ENCODE assay signal across 9 cellular contexts in genomic region chr1:231161711-231162299, GRCh38. TPM values are rescaled to one million over a fixed set of nuclear protein-coding genes. Genes with fewer than 3 reads are reported as not detected.
DNase-seq lines count a peak whose midpoint lies in the region; ATAC-seq and TF ChIP-seq lines count a peak whose summit lies in the region.
"Had no signal": no experiment of that assay in that cellular context is flagged by ENCODE, and none has a peak within 500 bp of the region (broad histone marks: within the 10 kb centered on the region; RNA-seq: fewer than 3 reads in every experiment).

TRIM67 (plus strand) TSS chr1:231162058; CDS start chr1:231162970, 912 bp downstream.

- no peak within 1 kb of the TSS for H3K27ac Mint-ChIP-seq in activated naive CD4-positive, alpha-beta T cell treated with anti-CD3 and anti-CD28 coated beads, Interleukin-2, amount 50 U/mL, for 24 hours
- H3K27ac Mint-ChIP-seq: T-helper 1 cell treated with Interleukin-12 subunit alpha and Interleukin-12 subunit beta and Interleukin-4 antibody, amounts not matched to agents 30 μg/mL and 1 μg/mL, for 36 hours had no signal

- intact Hi-C loops in left ventricle myocardium inferior (cut with micrococcal nuclease) (no loop called here), gastrocnemius medialis (cut with DNase I; ENCODE audit: low total_unique reads) (no loop called here)

- peaks cover 11% of the 10 kb centered on the region for H3K27me3 ChIP-seq in SJSA1 (replicated peaks)
- H3K27me3 ChIP-seq in left ventricle myocardium inferior (ENCODE audit: low read depth): peaks cover 98% of the 10 kb centered on the region
- H3K27me3 ChIP-seq in gastrocnemius medialis: peaks cover 48 to 64% (median 52%) of the 10 kb centered on the region in 3 donors

- no peaks in the 10 kb centered on the region for H3K36me3 Mint-ChIP-seq in activated naive CD4-positive, alpha-beta T cell treated with anti-CD3 and anti-CD28 coated beads, Interleukin-2, amount 50 U/mL, for 24 hours

- peaks cover 43% of the 10 kb centered on the region for H3K27me3 Mint-ChIP-seq in activated naive CD4-positive, alpha-beta T cell treated with anti-CD3 and anti-CD28 coated beads, Interleukin-2, amount 50 U/mL, for 24 hours

- H3K9me3 ChIP-seq in SJSA1 (replicated peaks) (no peaks in the 10 kb centered on the region), left ventricle myocardium inferior (replicated peaks) (no peaks in the 10 kb centered on the region), gastrocnemius medialis (no peaks in the 10 kb centered on the region)

- H3K4me1 ChIP-seq in SJSA1 (replicated peaks): peaks cover 28% of the 10 kb centered on the region
- peaks cover 32% of the 10 kb centered on the region for H3K4me1 ChIP-seq in left ventricle myocardium inferior
- peaks cover 9 to 17% of the 10 kb centered on the region in 2 donors for H3K4me1 ChIP-seq in gastrocnemius medialis

- in situ Hi-C loops in gastrocnemius medialis (cut with MboI; ENCODE audit: low sequenced_read_pairs in 4 of 4): no loop called here

- peak; percentile 33 to 42 for ATAC-seq in gastrocnemius medialis
- ATAC-seq in HG02973 (IDR thresholded peaks at IDR 0.05; ENCODE audit: unreplicated experiment): no peak

- no peak for DNase-seq in activated naive CD4-positive, alpha-beta T cell treated with Interleukin-2 at 50 U/mL for 16 hours
- DNase-seq in SJSA1 (ENCODE audit: low read depth in 1 of 2, low spot score in 2 of 2) (peak in 1 of 2 experiments; percentile 74), left ventricle myocardium inferior (no peak), gastrocnemius medialis (no peak), NK-92 (lab: John Stamatoyannopoulos, UW; ENCODE audit: unreplicated experiment) (no peak), hippocampal formation (lab: John Stamatoyannopoulos, UW) (no peak)

- no peak for TF ChIP-seq POLR2A in gastrocnemius medialis (IDR thresholded peaks at IDR 0.05)

- H3K27ac ChIP-seq in SJSA1: no peak within 1 kb of the TSS
- H3K27ac ChIP-seq in left ventricle myocardium inferior (replicated peaks): no peak within 1 kb of the TSS
- H3K27ac ChIP-seq in gastrocnemius medialis: no peak within 1 kb of the TSS

- H3K4me1 Mint-ChIP-seq in activated naive CD4-positive, alpha-beta T cell treated with anti-CD3 and anti-CD28 coated beads, Interleukin-2, amount 50 U/mL, for 24 hours: peaks cover 3% of the 10 kb centered on the region

- H3K36me3 ChIP-seq in SJSA1 (no peaks in the 10 kb centered on the region), left ventricle myocardium inferior (no peaks in the 10 kb centered on the region), gastrocnemius medialis (no peaks in the 10 kb centered on the region)

- H3K9me3 Mint-ChIP-seq in activated naive CD4-positive, alpha-beta T cell treated with anti-CD3 and anti-CD28 coated beads, Interleukin-2, amount 50 U/mL, for 24 hours: no peaks in the 10 kb centered on the region
- H3K9me3 Mint-ChIP-seq: T-helper 1 cell treated with Interleukin-12 subunit alpha and Interleukin-12 subunit beta and Interleukin-4 antibody, amounts not matched to agents 30 μg/mL and 1 μg/mL, for 36 hours had no signal

- H3K4me3 ChIP-seq in SJSA1: peak within 1 kb of the TSS; percentile 39
- H3K4me3 ChIP-seq in left ventricle myocardium inferior: peak within 1 kb of the TSS; percentile 70
- peak within 1 kb of the TSS; percentile 28 to 53 (median 38) for H3K4me3 ChIP-seq in gastrocnemius medialis

- peak within 1 kb of the TSS; percentile 4 for H3K4me3 Mint-ChIP-seq in activated naive CD4-positive, alpha-beta T cell treated with anti-CD3 and anti-CD28 coated beads, Interleukin-2, amount 50 U/mL, for 24 hours
- H3K4me3 Mint-ChIP-seq: T-helper 1 cell treated with Interleukin-12 subunit alpha and Interleukin-12 subunit beta and Interleukin-4 antibody, amounts not matched to agents 30 μg/mL and 1 μg/mL, for 36 hours had no signal

- TF ChIP-seq CTCF in left ventricle myocardium inferior (IDR thresholded peaks at IDR 0.05; ENCODE audit: borderline replicate concordance) (no peak), gastrocnemius medialis (IDR thresholded peaks at IDR 0.05 in 4 of 5, conservative IDR thresholded peaks at IDR 0.05 in 1 of 5) (no peak)

RNA-seq across cellular contexts. Expression of gene TRIM67, which starts in this region (rescaled TPM):
- total RNA-seq in SJSA1 (2014; rRNA removed; shearing (Covaris generic)): 0.47 and 0.61 TPM in 2 replicates
- total RNA-seq in left ventricle myocardium inferior (0.08 TPM), gastrocnemius medialis (not detected)

Comparison
In these comparisons a context has a peak if more than half of its experiments do, and no peak if none do; other contexts are left out.
1. Peak in ATAC-seq and H3K4me3 ChIP-seq in gastrocnemius medialis; RNA of the gene not detected or under 1 TPM.